In genomic region chr3:128276577-128277183, GRCh38 we compare ENCODE assay signal across 15 cellular contexts.
"Had no signal": no experiment of that assay in that cellular context is flagged by ENCODE, and none has a peak within 500 bp of the region (broad histone marks: within the 10 kb centered on the region; RNA-seq: fewer than 3 reads in every experiment).

No MANE protein-coding gene starts in this region.

- H3K27me3 Mint-ChIP-seq: activated CD8-positive, alpha-beta memory T cell treated with anti-CD3 and anti-CD28 coated beads, Interleukin-2, amount 10 ng/mL, durations not matched to agents 7 days and 5 days; activated naive CD8-positive, alpha-beta T cell treated with anti-CD3 and anti-CD28 coated beads, Interleukin-2, amount 10 ng/mL, durations not matched to agents 7 days and 5 days had no signal

- H3K36me3 ChIP-seq: breast epithelium, left ventricle myocardium inferior, right atrium auricular region, transverse colon had no signal

- H3K27ac ChIP-seq: breast epithelium, epithelial cell of prostate, gastroesophageal sphincter, left ventricle myocardium inferior, right atrium auricular region, transverse colon had no signal

- H3K27me3 ChIP-seq: breast epithelium, gastroesophageal sphincter, right atrium auricular region, transverse colon had no signal

- H3K4me3 Mint-ChIP-seq: activated CD8-positive, alpha-beta memory T cell treated with anti-CD3 and anti-CD28 coated beads, Interleukin-2, amount 10 ng/mL, durations not matched to agents 7 days and 5 days; activated naive CD8-positive, alpha-beta T cell treated with anti-CD3 and anti-CD28 coated beads, Interleukin-2, amount 10 ng/mL, durations not matched to agents 7 days and 5 days; activated T-cell treated with anti-CD3 and anti-CD28 coated beads, Interleukin-2, amount 50 U/mL, for 4 hours; stimulated activated effector memory CD8-positive, alpha-beta T cell treated with anti-CD3 and anti-CD28 coated beads, Interleukin-12 subunit alpha, Interleukin-12 subunit beta, amount 100 ng/mL, for 72 hours had no signal

- H3K27ac Mint-ChIP-seq: activated CD8-positive, alpha-beta memory T cell treated with anti-CD3 and anti-CD28 coated beads, Interleukin-2, amount 10 ng/mL, durations not matched to agents 7 days and 5 days; activated naive CD8-positive, alpha-beta T cell treated with anti-CD3 and anti-CD28 coated beads, Interleukin-2, amount 10 ng/mL, durations not matched to agents 7 days and 5 days; stimulated activated effector memory CD8-positive, alpha-beta T cell treated with anti-CD3 and anti-CD28 coated beads, Interleukin-12 subunit alpha, Interleukin-12 subunit beta, amount 100 ng/mL, for 72 hours had no signal

- H3K4me1 Mint-ChIP-seq: stimulated activated effector memory CD8-positive, alpha-beta T cell treated with anti-CD3 and anti-CD28 coated beads, Interleukin-12 subunit alpha, Interleukin-12 subunit beta, amount 100 ng/mL, for 72 hours had no signal

- DNase-seq: activated CD4-positive, CD25-positive, alpha-beta regulatory T cell; activated gamma-delta T cell treated with Interleukin-2 at 50 U/mL for 16 hours; activated naive CD8-positive, alpha-beta T cell treated with anti-CD3 and anti-CD28 coated beads, Interleukin-2, amount 10 ng/mL, durations not matched to agents 7 days and 5 days; activated T-cell treated with anti-CD3 and anti-CD28 coated beads, Interleukin-2, amount 50 U/mL, for 4 hours; aorta; effector CD4-positive, alpha-beta T cell; left ventricle myocardium inferior; T-helper 2 cell; transverse colon had no signal

- ATAC-seq: activated CD8-positive, alpha-beta memory T cell treated with anti-CD3 and anti-CD28 coated beads, Interleukin-2, amount 10 ng/mL, durations not matched to agents 7 days and 5 days; activated T-cell treated with anti-CD3 and anti-CD28 coated beads, Interleukin-2, amount 50 U/mL, for 4 hours; gastroesophageal sphincter; stimulated activated effector memory CD8-positive, alpha-beta T cell treated with anti-CD3 and anti-CD28 coated beads, Interleukin-12 subunit alpha, Interleukin-12 subunit beta, amount 100 ng/mL, for 72 hours had no signal

- H3K4me3 ChIP-seq: breast epithelium, gastroesophageal sphincter, left ventricle myocardium inferior, right atrium auricular region, transverse colon had no signal

- H3K9me3 Mint-ChIP-seq: activated naive CD8-positive, alpha-beta T cell treated with anti-CD3 and anti-CD28 coated beads, Interleukin-2, amount 10 ng/mL, durations not matched to agents 7 days and 5 days; activated T-cell treated with anti-CD3 and anti-CD28 coated beads, Interleukin-2, amount 50 U/mL, for 4 hours; stimulated activated effector memory CD8-positive, alpha-beta T cell treated with anti-CD3 and anti-CD28 coated beads, Interleukin-12 subunit alpha, Interleukin-12 subunit beta, amount 100 ng/mL, for 72 hours had no signal

- H3K9me3 ChIP-seq: breast epithelium, gastroesophageal sphincter, left ventricle myocardium inferior, right atrium auricular region, transverse colon had no signal

- H3K36me3 Mint-ChIP-seq: activated CD8-positive, alpha-beta memory T cell treated with anti-CD3 and anti-CD28 coated beads, Interleukin-2, amount 10 ng/mL, durations not matched to agents 7 days and 5 days; stimulated activated effector memory CD8-positive, alpha-beta T cell treated with anti-CD3 and anti-CD28 coated beads, Interleukin-12 subunit alpha, Interleukin-12 subunit beta, amount 100 ng/mL, for 72 hours had no signal
